ENCODE assay signal across 1 cellular context in genomic region chr1:28259252-28259934, GRCh38.
A peak's percentile ranks its signal among the peaks of the same experiment; 100 is the strongest.
TF ChIP-seq lines count a peak whose summit lies in the region.

Gene SESN2 (plus strand): TSS chr1:28259518. CDS start chr1:28259848, 330 bp downstream.

TF ChIP-seq in HepG2, 621 proteins besides CTCF, POLR2A, EP300 and RAD21 (continued from another document):
- TF ChIP-seq RERE (CRISPR knock-in tag; IDR thresholded peaks at IDR 0.05; ENCODE audit: low read depth) (0 out of 2 replicates have a peak, but pooled peaks have one; percentile 15), HMGA1 (CRISPR knock-in tag; conservative IDR thresholded peaks at IDR 0.05) (no peak), MED1 (CRISPR knock-in tag; IDR thresholded peaks at IDR 0.05) (peak; percentile 38), SOX13 (IDR thresholded peaks at IDR 0.05) (no peak), SOX13 (CRISPR knock-in tag; conservative IDR thresholded peaks at IDR 0.05 in 1 of 2, IDR thresholded peaks at IDR 0.05 in 1 of 2) (peak in 1 of 2 experiments; percentile 9; a peak in 1 of 4 replicates)
